Comparison of ENCODE assay signal across 1 cellular context in the genomic region with DNA sequence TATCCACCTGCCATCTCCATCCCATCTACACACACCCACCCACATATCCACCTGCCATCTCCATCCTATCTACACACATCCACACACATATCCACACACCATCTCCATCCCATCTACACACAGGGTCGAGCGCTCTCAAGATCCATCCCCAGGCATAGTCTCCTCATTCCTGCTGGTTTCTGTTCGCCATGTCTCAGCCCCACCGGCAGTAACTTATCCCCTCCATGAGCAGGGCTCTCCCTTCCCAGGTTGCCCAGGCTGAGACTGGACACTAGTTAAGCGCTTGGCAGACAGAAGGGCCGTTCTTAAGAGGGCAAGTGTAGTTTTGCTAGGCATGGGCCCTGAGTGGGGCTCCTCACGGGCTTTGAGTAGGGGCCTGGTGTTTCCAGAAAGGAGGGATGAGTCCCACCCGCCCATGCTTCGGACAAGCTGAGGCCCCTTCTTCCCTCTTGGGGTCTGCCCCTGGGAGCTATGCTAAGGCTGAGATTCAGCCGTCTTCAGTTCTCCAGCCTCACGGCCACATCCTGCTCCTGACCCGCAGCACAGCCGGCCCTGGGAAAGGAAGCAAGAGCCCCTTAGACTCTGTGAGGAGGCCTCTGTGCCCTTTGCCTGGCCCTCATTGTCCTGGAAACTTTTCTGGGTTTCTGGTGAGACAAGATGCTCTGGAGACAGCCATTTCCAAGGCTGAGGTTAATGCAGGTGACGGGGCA.
TF ChIP-seq lines count a peak whose summit lies in the region.

No MANE protein-coding gene starts in this region.

TF ChIP-seq in A549, 52 proteins besides CTCF, POLR2A, EP300 and RAD21:
- no peak for TF ChIP-seq SMC3 (IDR thresholded peaks at IDR 0.05)
- TF ChIP-seq EHMT2 (IDR thresholded peaks at IDR 0.05; ENCODE audit: low read depth) = no peak
- TF ChIP-seq JUNB (IDR thresholded peaks at IDR 0.05) = no peak
- TF ChIP-seq, protein P1, sequence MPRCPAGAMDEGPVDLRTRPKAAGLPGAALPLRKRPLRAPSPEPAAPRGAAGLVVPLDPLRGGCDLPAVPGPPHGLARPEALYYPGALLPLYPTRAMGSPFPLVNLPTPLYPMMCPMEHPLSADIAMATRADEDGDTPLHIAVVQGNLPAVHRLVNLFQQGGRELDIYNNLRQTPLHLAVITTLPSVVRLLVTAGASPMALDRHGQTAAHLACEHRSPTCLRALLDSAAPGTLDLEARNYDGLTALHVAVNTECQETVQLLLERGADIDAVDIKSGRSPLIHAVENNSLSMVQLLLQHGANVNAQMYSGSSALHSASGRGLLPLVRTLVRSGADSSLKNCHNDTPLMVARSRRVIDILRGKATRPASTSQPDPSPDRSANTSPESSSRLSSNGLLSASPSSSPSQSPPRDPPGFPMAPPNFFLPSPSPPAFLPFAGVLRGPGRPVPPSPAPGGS (IDR thresholded peaks at IDR 0.05) = no peak
- no peak for TF ChIP-seq RFX5 (IDR thresholded peaks at IDR 0.05)
- TF ChIP-seq FOXS1 (CRISPR knock-in tag; IDR thresholded peaks at IDR 0.05) = no peak
- TF ChIP-seq SREBF2 (IDR thresholded peaks at IDR 0.05) = no peak
- TF ChIP-seq RNF2 (IDR thresholded peaks at IDR 0.05; ENCODE audit: borderline replicate concordance, low read depth) = no peak
- no peak for TF ChIP-seq RCOR1 (IDR thresholded peaks at IDR 0.05; ENCODE audit: low read depth, low read length)
- TF ChIP-seq GATA3 (IDR thresholded peaks at IDR 0.05; ENCODE audit: borderline replicate concordance) = no peak
- no peak for TF ChIP-seq POLR2AphosphoS2 (conservative IDR thresholded peaks at IDR 0.05; ENCODE audit: low read length)
- TF ChIP-seq ZNF302 (CRISPR knock-in tag; IDR thresholded peaks at IDR 0.05) = no peak
- TF ChIP-seq MYC (IDR thresholded peaks at IDR 0.05; ENCODE audit: borderline replicate concordance, low read length) = no peak
- no peak for TF ChIP-seq PHF8 (IDR thresholded peaks at IDR 0.05; ENCODE audit: borderline replicate concordance, low read depth)
- TF ChIP-seq, protein P2, sequence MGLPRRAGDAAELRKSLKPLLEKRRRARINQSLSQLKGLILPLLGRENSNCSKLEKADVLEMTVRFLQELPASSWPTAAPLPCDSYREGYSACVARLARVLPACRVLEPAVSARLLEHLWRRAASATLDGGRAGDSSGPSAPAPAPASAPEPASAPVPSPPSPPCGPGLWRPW (IDR thresholded peaks at IDR 0.05) = no peak
- TF ChIP-seq NR3C1 (IDR thresholded peaks at IDR 0.05) = no peak
- no peak for TF ChIP-seq JUN (IDR thresholded peaks at IDR 0.05)
TF ChIP-seq in A549: peak in this region for 0.
